1 cellular context compared by ENCODE assay signal in the genomic region with DNA sequence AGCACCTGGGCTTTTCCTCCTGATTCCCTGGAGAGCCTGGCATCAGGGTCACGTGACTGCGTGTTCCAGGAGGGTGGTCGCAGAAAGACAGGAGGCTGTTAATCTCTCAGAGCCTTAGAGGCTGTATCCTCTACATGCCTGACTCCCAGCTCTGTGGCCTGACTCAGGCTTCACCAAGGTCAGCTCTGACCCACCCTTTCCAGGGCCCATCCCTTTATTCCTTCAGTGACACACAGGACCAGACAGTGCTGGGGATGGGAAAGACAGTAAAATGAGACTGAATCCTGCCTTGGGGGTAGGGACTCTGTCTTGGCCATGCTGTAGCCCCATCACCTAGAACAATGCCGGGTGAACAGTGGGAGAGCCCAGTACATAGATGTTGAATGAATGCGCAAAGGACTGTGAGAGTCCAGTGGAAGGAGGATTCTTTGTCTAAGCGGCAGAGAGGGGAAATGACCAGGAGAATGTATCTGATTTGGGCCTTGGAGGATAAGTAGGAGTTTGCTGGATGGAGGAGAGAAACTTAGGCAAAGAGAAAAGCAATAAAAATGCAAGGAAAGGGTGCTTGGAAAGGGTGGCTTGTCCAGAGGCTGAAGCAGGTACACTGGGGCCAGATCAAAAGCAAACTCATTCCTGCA.
TF ChIP-seq lines count a peak whose summit lies in the region.

No MANE protein-coding gene starts in this region.

TF ChIP-seq in IMR-90, 13 proteins besides CTCF, POLR2A, EP300 and RAD21 (continued from another document):
- TF ChIP-seq, protein P1, sequence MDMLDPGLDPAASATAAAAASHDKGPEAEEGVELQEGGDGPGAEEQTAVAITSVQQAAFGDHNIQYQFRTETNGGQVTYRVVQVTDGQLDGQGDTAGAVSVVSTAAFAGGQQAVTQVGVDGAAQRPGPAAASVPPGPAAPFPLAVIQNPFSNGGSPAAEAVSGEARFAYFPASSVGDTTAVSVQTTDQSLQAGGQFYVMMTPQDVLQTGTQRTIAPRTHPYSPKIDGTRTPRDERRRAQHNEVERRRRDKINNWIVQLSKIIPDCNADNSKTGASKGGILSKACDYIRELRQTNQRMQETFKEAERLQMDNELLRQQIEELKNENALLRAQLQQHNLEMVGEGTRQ (IDR thresholded peaks at IDR 0.05; ENCODE audit: low read depth, low read length), result no peak
- TF ChIP-seq RFX5 (IDR thresholded peaks at IDR 0.05; ENCODE audit: low read depth, low read length) (no peak), CEBPB (IDR thresholded peaks at IDR 0.05; ENCODE audit: low read depth, low read length) (no peak), RCOR1 (IDR thresholded peaks at IDR 0.05; ENCODE audit: insufficient replicate concordance, low read length) (no peak), MAFK (IDR thresholded peaks at IDR 0.05; ENCODE audit: low read depth, low read length) (no peak), FOS (IDR thresholded peaks at IDR 0.05; ENCODE audit: low read depth, low read length) (no peak), NFE2L2 (IDR thresholded peaks at IDR 0.05; ENCODE audit: low read depth, low read length) (no peak)
